ENCODE assay signal across 24 cellular contexts in genomic region chrX:24508375-24508774, GRCh38. TPM values are rescaled to one million over a fixed set of nuclear protein-coding genes. Genes with fewer than 3 reads are reported as not detected.
DNase-seq lines count a peak whose midpoint lies in the region; ATAC-seq, FAIRE-seq and TF ChIP-seq lines count a peak whose summit lies in the region.
"Had no signal": no experiment of that assay in that cellular context is flagged by ENCODE, and none has a peak within 500 bp of the region (broad histone marks: within the 10 kb centered on the region; RNA-seq: fewer than 3 reads in every experiment).

No MANE protein-coding gene starts in this region.

- H3K9me3 ChIP-seq in astrocyte (ENCODE audit: insufficient read depth, low read depth, low read length): no peaks in the 10 kb centered on the region
- H3K9me3 ChIP-seq: BLaER1 treated with 17β-estradiol and CSF1 and Interleukin-3, amounts not matched to agents 10 nM and 100 nM; Caco-2 had no signal

- TF ChIP-seq CTCF in WTC11 (IDR thresholded peaks at IDR 0.05) (no peak), astrocyte (IDR thresholded peaks at IDR 0.05; ENCODE audit: insufficient read depth, low read depth, low read length) (no peak)

- H3K27ac ChIP-seq in astrocyte (ENCODE audit: low read depth, low read length): no peak overlapping the region
- H3K27ac ChIP-seq: BLaER1 treated with 17β-estradiol and CSF1 and Interleukin-3, amounts not matched to agents 10 nM and 100 nM; C4-2B had no signal

- FAIRE-seq in GM18507 (lab: Jason Lieb, UNC) (peak; percentile 36), astrocyte (lab: Jason Lieb, UNC) (peak; percentile 78), H54 (lab: Jason Lieb, UNC) (no peak)
- FAIRE-seq: A204.1, D721Med, G401.6, GM12891 had no signal

- ATAC-seq in WTC11 (no peak), HG03520 (IDR thresholded peaks at IDR 0.05; ENCODE audit: unreplicated experiment) (no peak)
- ATAC-seq: CD8-positive, alpha-beta T cell had no signal

- H2AFZ ChIP-seq in astrocyte (ENCODE audit: low read depth, low read length): no peak overlapping the region

- no peak overlapping the region for H3K4me2 ChIP-seq in astrocyte (ENCODE audit: low read length)
- H3K4me2 ChIP-seq: BLaER1 treated with 17β-estradiol and CSF1 and Interleukin-3, amounts not matched to agents 10 nM and 100 nM had no signal

- intact Hi-C loops in activated CD4-positive, alpha-beta memory T cell treated with anti-CD3 and anti-CD28 coated beads for 36 hours (cut with micrococcal nuclease): no loop called here

- DNase-seq in activated CD4-positive, alpha-beta memory T cell treated with anti-CD3 and anti-CD28 coated beads for 36 hours: no peak
- no peak for DNase-seq in activated CD4-positive, alpha-beta memory T cell treated with anti-CD3 and anti-CD28 coated beads, Interleukin-2, amount 10 ng/mL, durations not matched to agents 7 days and 5 days
- DNase-seq in GM18507 (ENCODE audit: extremely low spot score, insufficient read length, low read depth): no peak
- DNase-seq in WTC11 (ENCODE audit: low spot score): no peak
- no peak for DNase-seq in astrocyte (ENCODE audit: low read depth)
- no peak for DNase-seq in NOMO-1 treated with dmso at 0.1 percent for 144 hours (lab: John Stamatoyannopoulos, UW; ENCODE audit: unreplicated experiment)
- no peak for DNase-seq in H54 (ENCODE audit: insufficient read length, low spot score)
- DNase-seq: 8988T; ACHN; AML-193; Caco-2; Calu3; CD4-positive, alpha-beta T cell; CD8-positive, alpha-beta T cell; DMS79 treated with DMSO at 0.1 percent for 48 hours; GF-D8 had no signal

- no peak for TF ChIP-seq POLR2A in H54 (IDR thresholded peaks at IDR 0.05; ENCODE audit: low read depth, low read length)

- H3K9me3 Mint-ChIP-seq in activated CD4-positive, alpha-beta memory T cell treated with anti-CD3 and anti-CD28 coated beads for 36 hours: no peaks in the 10 kb centered on the region
- H3K9me3 Mint-ChIP-seq in activated CD4-positive, alpha-beta memory T cell treated with anti-CD3 and anti-CD28 coated beads, Interleukin-2, amount 10 ng/mL, durations not matched to agents 7 days and 5 days: no peaks in the 10 kb centered on the region
- H3K9me3 Mint-ChIP-seq in WTC11 (no peaks in the 10 kb centered on the region), astrocyte (ENCODE audit: unreplicated experiment) (no peaks in the 10 kb centered on the region)
- H3K9me3 Mint-ChIP-seq: CD4-positive, alpha-beta T cell; CD8-positive, alpha-beta T cell had no signal

- H3K27me3 Mint-ChIP-seq in activated CD4-positive, alpha-beta memory T cell treated with anti-CD3 and anti-CD28 coated beads for 36 hours: no peaks in the 10 kb centered on the region
- H3K27me3 Mint-ChIP-seq in activated CD4-positive, alpha-beta memory T cell treated with anti-CD3 and anti-CD28 coated beads, Interleukin-2, amount 10 ng/mL, durations not matched to agents 7 days and 5 days: no peaks in the 10 kb centered on the region
- H3K27me3 Mint-ChIP-seq in WTC11 (ENCODE audit: low read depth): no peaks in the 10 kb centered on the region
- no peaks in the 10 kb centered on the region for H3K27me3 Mint-ChIP-seq in astrocyte (ENCODE audit: low read depth, unreplicated experiment)
- H3K27me3 Mint-ChIP-seq: B cell; CD4-positive, alpha-beta T cell had no signal

- POLR2A ChIA-PET in activated CD4-positive, alpha-beta memory T cell treated with anti-CD3 and anti-CD28 coated beads for 36 hours (lab: Charles Lee): no interaction called here
- POLR2A ChIA-PET in activated CD4-positive, alpha-beta memory T cell treated with anti-CD3 and anti-CD28 coated beads, Interleukin-2, amount 10 ng/mL, durations not matched to agents 7 days and 5 days (lab: Charles Lee): no interaction called here
- POLR2A ChIA-PET in WTC11 (lab: Charles Lee): no interaction called here

- peaks cover 19% of the 10 kb centered on the region for H3K36me3 Mint-ChIP-seq in activated CD4-positive, alpha-beta memory T cell treated with anti-CD3 and anti-CD28 coated beads for 36 hours
- peaks cover 58% of the 10 kb centered on the region for H3K36me3 Mint-ChIP-seq in activated CD4-positive, alpha-beta memory T cell treated with anti-CD3 and anti-CD28 coated beads, Interleukin-2, amount 10 ng/mL, durations not matched to agents 7 days and 5 days (ENCODE audit: low read depth)
- H3K36me3 Mint-ChIP-seq in WTC11 (peaks cover 23% of the 10 kb centered on the region), astrocyte (ENCODE audit: low read depth, unreplicated experiment) (no peaks in the 10 kb centered on the region)

- H3K4me3 ChIP-seq in astrocyte (ENCODE audit: insufficient read depth, low read depth, low read length): no peak overlapping the region
- H3K4me3 ChIP-seq: BLaER1 treated with 17β-estradiol and CSF1 and Interleukin-3, amounts not matched to agents 10 nM and 100 nM had no signal

- H3K4me3 Mint-ChIP-seq in activated CD4-positive, alpha-beta memory T cell treated with anti-CD3 and anti-CD28 coated beads for 36 hours: no peak overlapping the region
- no peak overlapping the region for H3K4me3 Mint-ChIP-seq in activated CD4-positive, alpha-beta memory T cell treated with anti-CD3 and anti-CD28 coated beads, Interleukin-2, amount 10 ng/mL, durations not matched to agents 7 days and 5 days
- H3K4me3 Mint-ChIP-seq in WTC11 (no peak overlapping the region), astrocyte (ENCODE audit: unreplicated experiment) (no peak overlapping the region)
- H3K4me3 Mint-ChIP-seq: B cell; CD4-positive, alpha-beta T cell; CD8-positive, alpha-beta T cell had no signal

- H3K9ac ChIP-seq in astrocyte (ENCODE audit: low read length): no peak overlapping the region
- H3K9ac ChIP-seq: BLaER1 treated with 17β-estradiol and CSF1 and Interleukin-3, amounts not matched to agents 10 nM and 100 nM had no signal

- H4K20me1 ChIP-seq in astrocyte (ENCODE audit: insufficient read depth, low read length): no peaks in the 10 kb centered on the region
- H4K20me1 ChIP-seq: BLaER1 treated with 17β-estradiol and CSF1 and Interleukin-3, amounts not matched to agents 10 nM and 100 nM had no signal

- CTCF ChIA-PET in activated CD4-positive, alpha-beta memory T cell treated with anti-CD3 and anti-CD28 coated beads for 36 hours (lab: Charles Lee): interaction anchor here (1.2 kb wide), 1 partner anchor 112 kb away, joined by 4 read pairs; no protein-coding TSS in a partner anchor
- CTCF ChIA-PET in activated CD4-positive, alpha-beta memory T cell treated with anti-CD3 and anti-CD28 coated beads, Interleukin-2, amount 10 ng/mL, durations not matched to agents 7 days and 5 days (lab: Charles Lee): interaction anchor here (1.0 kb wide), 1 partner anchor 9 kb away, joined by 3 read pairs; no protein-coding TSS in a partner anchor
- CTCF ChIA-PET in WTC11 (lab: Charles Lee): no interaction called here

- no peaks in the 10 kb centered on the region for H3K79me2 ChIP-seq in astrocyte (ENCODE audit: insufficient read depth, low read length)

- H3K27me3 ChIP-seq in astrocyte (ENCODE audit: insufficient read depth, low read length): no peaks in the 10 kb centered on the region
- H3K27me3 ChIP-seq: BLaER1 treated with 17β-estradiol and CSF1 and Interleukin-3, amounts not matched to agents 10 nM and 100 nM had no signal

- H3K36me3 ChIP-seq in astrocyte (ENCODE audit: insufficient read depth, low read length): no peaks in the 10 kb centered on the region

- peaks cover 35% of the 10 kb centered on the region for H3K4me1 Mint-ChIP-seq in activated CD4-positive, alpha-beta memory T cell treated with anti-CD3 and anti-CD28 coated beads for 36 hours (ENCODE audit: low read depth)
- H3K4me1 Mint-ChIP-seq in activated CD4-positive, alpha-beta memory T cell treated with anti-CD3 and anti-CD28 coated beads, Interleukin-2, amount 10 ng/mL, durations not matched to agents 7 days and 5 days: peaks cover 32% of the 10 kb centered on the region
- H3K4me1 Mint-ChIP-seq in WTC11: no peaks in the 10 kb centered on the region
- H3K4me1 Mint-ChIP-seq in astrocyte (ENCODE audit: low read depth, unreplicated experiment): peaks cover 5% of the 10 kb centered on the region
- H3K4me1 Mint-ChIP-seq: B cell had no signal

- peak overlapping the region; percentile 18 for H3K27ac Mint-ChIP-seq in activated CD4-positive, alpha-beta memory T cell treated with anti-CD3 and anti-CD28 coated beads for 36 hours
- no peak overlapping the region for H3K27ac Mint-ChIP-seq in activated CD4-positive, alpha-beta memory T cell treated with anti-CD3 and anti-CD28 coated beads, Interleukin-2, amount 10 ng/mL, durations not matched to agents 7 days and 5 days
- H3K27ac Mint-ChIP-seq in WTC11 (peak overlapping the region; percentile 21; the same call in 1 of the 2 replicates), astrocyte (ENCODE audit: unreplicated experiment) (no peak overlapping the region)
- H3K27ac Mint-ChIP-seq: B cell; CD4-positive, alpha-beta T cell; CD8-positive, alpha-beta T cell had no signal

- H3K4me1 ChIP-seq in astrocyte (ENCODE audit: insufficient read depth, low read length): peaks cover 3% of the 10 kb centered on the region
- H3K4me1 ChIP-seq: BLaER1 treated with 17β-estradiol and CSF1 and Interleukin-3, amounts not matched to agents 10 nM and 100 nM had no signal

TF ChIP-seq in WTC11, 78 proteins besides CTCF, POLR2A, EP300 and RAD21:
- TF ChIP-seq USF1 (CRISPR knock-in tag; IDR thresholded peaks at IDR 0.05) (no peak), JAZF1 (CRISPR knock-in tag; IDR thresholded peaks at IDR 0.05) (no peak)

RNA-seq across cellular contexts. Expression of gene PDK3, which starts 43.3 kb away (rescaled TPM):
- total RNA-seq in activated CD4-positive, alpha-beta memory T cell treated with anti-CD3 and anti-CD28 coated beads for 36 hours: 10 to 100 TPM; 39.8 to 41.3 TPM
- 10 to 100 TPM; 28.0 to 29.0 TPM for total RNA-seq in activated CD4-positive, alpha-beta memory T cell treated with anti-CD3 and anti-CD28 coated beads, Interleukin-2, amount 10 ng/mL, durations not matched to agents 7 days and 5 days
- total RNA-seq in WTC11 (2021) (34.4 to 38.1 TPM (median 36.8 TPM) in 3 replicates), astrocyte (4.6 and 6.6 TPM in 2 replicates)

Comparison
In these comparisons a context has a peak if more than half of its experiments do, and no peak if none do; other contexts are left out.
1. H3K27ac Mint-ChIP-seq: peak in activated CD4-positive, alpha-beta memory T cell treated with anti-CD3 and anti-CD28 coated beads for 36 hours (single experiment) and WTC11 (single experiment); none in activated CD4-positive, alpha-beta memory T cell treated with anti-CD3 and anti-CD28 coated beads, Interleukin-2, amount 10 ng/mL, durations not matched to agents 7 days and 5 days (single experiment) and astrocyte (single experiment).